ENCODE assay signal across 1 cellular context in the genomic region with DNA sequence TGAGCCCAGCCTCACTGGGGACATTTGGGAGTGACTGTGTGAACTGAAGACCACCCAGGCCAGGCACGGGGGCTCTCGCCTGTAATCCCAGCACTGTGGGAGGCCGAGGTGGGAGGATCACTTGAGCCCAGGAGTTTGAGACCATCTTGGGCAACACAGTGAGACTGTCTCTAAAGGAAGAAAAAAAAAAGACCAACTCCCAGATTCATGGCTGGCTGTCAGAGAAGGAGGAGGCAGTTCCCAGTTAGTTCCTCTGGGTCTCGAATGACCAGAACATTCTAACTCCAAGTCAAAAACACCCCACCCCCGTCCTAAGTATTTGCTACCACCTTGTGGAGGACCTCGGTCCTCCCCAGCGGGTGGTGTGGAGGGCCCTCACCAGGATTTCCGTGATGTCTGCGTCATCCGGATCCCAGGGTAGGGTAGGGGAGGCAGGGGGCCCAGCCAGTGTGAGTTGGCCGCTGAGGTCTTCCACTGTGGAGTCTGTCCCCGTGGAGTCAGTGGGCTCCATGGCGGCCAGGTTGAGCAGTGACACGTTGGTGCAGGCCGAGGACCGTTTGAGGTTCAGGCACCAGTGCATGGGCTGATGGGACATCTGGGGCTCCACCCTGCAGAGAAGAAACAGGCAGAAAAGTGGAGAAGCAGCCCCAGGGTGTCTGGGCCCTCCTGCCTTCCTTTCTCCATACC.
TF ChIP-seq lines count a peak whose summit lies in the region.

No MANE protein-coding gene starts in this region.

TF ChIP-seq in K562, 482 proteins besides CTCF, POLR2A, EP300 and RAD21 (continued from another document and continues in another):
- TF ChIP-seq FOXP1 (CRISPR knock-in tag; IDR thresholded peaks at IDR 0.05) = peak; percentile 62; the same call in 1 of the 2 replicates
- TF ChIP-seq ZEB2 (IDR thresholded peaks at IDR 0.05) = no peak
- no peak for TF ChIP-seq THRB (CRISPR knock-in tag; conservative IDR thresholded peaks at IDR 0.05)
- no peak for TF ChIP-seq SNRNP70 (optimal IDR thresholded peaks at IDR 0.05; ENCODE audit: low read depth, low read length)
- TF ChIP-seq SMARCA5 (IDR thresholded peaks at IDR 0.05) = no peak
- TF ChIP-seq CBFA2T2 (conservative IDR thresholded peaks at IDR 0.05) = no peak
- no peak for TF ChIP-seq MTA2 (IDR thresholded peaks at IDR 0.05; ENCODE audit: low read depth)
- TF ChIP-seq ETV1 (tag; conservative IDR thresholded peaks at IDR 0.05; ENCODE audit: low read depth) = peak; percentile 63; the same call in 1 of the 2 replicates
- no peak for TF ChIP-seq BDP1 (IDR thresholded peaks at IDR 0.05; ENCODE audit: insufficient read depth, insufficient read length)
- peak; percentile 26 to 40; a peak in 1 of 4 replicates for TF ChIP-seq FOXK2 (conservative IDR thresholded peaks at IDR 0.05 in 1 of 2, IDR thresholded peaks at IDR 0.05 in 1 of 2; ENCODE audit: low read depth in 2 of 2)
- TF ChIP-seq SMARCC2 (IDR thresholded peaks at IDR 0.05; ENCODE audit: low read depth) = no peak
- TF ChIP-seq, protein P1, sequence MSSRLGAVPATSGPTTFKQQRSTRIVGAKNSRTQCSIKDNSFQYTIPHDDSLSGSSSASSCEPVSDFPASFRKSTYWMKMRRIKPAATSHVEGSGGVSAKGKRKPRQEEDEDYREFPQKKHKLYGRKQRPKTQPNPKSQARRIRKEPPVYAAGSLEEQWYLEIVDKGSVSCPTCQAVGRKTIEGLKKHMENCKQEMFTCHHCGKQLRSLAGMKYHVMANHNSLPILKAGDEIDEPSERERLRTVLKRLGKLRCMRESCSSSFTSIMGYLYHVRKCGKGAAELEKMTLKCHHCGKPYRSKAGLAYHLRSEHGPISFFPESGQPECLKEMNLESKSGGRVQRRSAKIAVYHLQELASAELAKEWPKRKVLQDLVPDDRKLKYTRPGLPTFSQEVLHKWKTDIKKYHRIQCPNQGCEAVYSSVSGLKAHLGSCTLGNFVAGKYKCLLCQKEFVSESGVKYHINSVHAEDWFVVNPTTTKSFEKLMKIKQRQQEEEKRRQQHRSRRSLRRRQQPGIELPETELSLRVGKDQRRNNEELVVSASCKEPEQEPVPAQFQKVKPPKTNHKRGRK (tag; IDR thresholded peaks at IDR 0.05) = no peak
- no peak; the same call in 1 of the 2 replicates for TF ChIP-seq ETV5 (CRISPR knock-in tag; IDR thresholded peaks at IDR 0.05; ENCODE audit: low read depth)
- TF ChIP-seq ELF1 (tag; IDR thresholded peaks at IDR 0.05) = no peak
- no peak for TF ChIP-seq ZBTB2 (IDR thresholded peaks at IDR 0.05)
- no peak for TF ChIP-seq E2F3 (CRISPR knock-in tag; IDR thresholded peaks at IDR 0.05)
- no peak for TF ChIP-seq RBM34 (IDR thresholded peaks at IDR 0.05; ENCODE audit: borderline replicate concordance, insufficient read depth, low read length)
- TF ChIP-seq ESRRA (IDR thresholded peaks at IDR 0.05; ENCODE audit: borderline replicate concordance, low read depth) = no peak; the same call in 1 of the 2 replicates
- TF ChIP-seq DACH1 (IDR thresholded peaks at IDR 0.05; ENCODE audit: partially characterized antibody) = no peak
- TF ChIP-seq SMC3 (conservative IDR thresholded peaks at IDR 0.05; ENCODE audit: insufficient read depth, low read depth, low read length) = peak; percentile 55; the same call in 1 of the 2 replicates
- TF ChIP-seq MYC (IDR thresholded peaks at IDR 0.05; ENCODE audit: low read depth, low read length) = peak; percentile 66
- no peak for TF ChIP-seq MYC (CRISPR knock-in tag; IDR thresholded peaks at IDR 0.05; ENCODE audit: borderline replicate concordance, low read depth)
- no peak for TF ChIP-seq RBBP5 (IDR thresholded peaks at IDR 0.05; ENCODE audit: borderline replicate concordance, insufficient read depth, low read length, poor library complexity, severe bottlenecking)
- TF ChIP-seq ZNF316 (IDR thresholded peaks at IDR 0.05) = no peak
- TF ChIP-seq KHSRP (IDR thresholded peaks at IDR 0.05) = no peak
- TF ChIP-seq XRCC4 (IDR thresholded peaks at IDR 0.05; ENCODE audit: extremely low read depth, insufficient read depth, insufficient read length) = no peak
- TF ChIP-seq ZBTB12 (CRISPR knock-in tag; IDR thresholded peaks at IDR 0.05) = no peak
- TF ChIP-seq, protein P2, sequence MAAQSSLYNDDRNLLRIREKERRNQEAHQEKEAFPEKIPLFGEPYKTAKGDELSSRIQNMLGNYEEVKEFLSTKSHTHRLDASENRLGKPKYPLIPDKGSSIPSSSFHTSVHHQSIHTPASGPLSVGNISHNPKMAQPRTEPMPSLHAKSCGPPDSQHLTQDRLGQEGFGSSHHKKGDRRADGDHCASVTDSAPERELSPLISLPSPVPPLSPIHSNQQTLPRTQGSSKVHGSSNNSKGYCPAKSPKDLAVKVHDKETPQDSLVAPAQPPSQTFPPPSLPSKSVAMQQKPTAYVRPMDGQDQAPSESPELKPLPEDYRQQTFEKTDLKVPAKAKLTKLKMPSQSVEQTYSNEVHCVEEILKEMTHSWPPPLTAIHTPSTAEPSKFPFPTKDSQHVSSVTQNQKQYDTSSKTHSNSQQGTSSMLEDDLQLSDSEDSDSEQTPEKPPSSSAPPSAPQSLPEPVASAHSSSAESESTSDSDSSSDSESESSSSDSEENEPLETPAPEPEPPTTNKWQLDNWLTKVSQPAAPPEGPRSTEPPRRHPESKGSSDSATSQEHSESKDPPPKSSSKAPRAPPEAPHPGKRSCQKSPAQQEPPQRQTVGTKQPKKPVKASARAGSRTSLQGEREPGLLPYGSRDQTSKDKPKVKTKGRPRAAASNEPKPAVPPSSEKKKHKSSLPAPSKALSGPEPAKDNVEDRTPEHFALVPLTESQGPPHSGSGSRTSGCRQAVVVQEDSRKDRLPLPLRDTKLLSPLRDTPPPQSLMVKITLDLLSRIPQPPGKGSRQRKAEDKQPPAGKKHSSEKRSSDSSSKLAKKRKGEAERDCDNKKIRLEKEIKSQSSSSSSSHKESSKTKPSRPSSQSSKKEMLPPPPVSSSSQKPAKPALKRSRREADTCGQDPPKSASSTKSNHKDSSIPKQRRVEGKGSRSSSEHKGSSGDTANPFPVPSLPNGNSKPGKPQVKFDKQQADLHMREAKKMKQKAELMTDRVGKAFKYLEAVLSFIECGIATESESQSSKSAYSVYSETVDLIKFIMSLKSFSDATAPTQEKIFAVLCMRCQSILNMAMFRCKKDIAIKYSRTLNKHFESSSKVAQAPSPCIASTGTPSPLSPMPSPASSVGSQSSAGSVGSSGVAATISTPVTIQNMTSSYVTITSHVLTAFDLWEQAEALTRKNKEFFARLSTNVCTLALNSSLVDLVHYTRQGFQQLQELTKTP (IDR thresholded peaks at IDR 0.05; ENCODE audit: low read depth in 1 of 2, partially characterized antibody in 2 of 2) = peak in 1 of 2 experiments; percentile 62
- TF ChIP-seq, protein P3, sequence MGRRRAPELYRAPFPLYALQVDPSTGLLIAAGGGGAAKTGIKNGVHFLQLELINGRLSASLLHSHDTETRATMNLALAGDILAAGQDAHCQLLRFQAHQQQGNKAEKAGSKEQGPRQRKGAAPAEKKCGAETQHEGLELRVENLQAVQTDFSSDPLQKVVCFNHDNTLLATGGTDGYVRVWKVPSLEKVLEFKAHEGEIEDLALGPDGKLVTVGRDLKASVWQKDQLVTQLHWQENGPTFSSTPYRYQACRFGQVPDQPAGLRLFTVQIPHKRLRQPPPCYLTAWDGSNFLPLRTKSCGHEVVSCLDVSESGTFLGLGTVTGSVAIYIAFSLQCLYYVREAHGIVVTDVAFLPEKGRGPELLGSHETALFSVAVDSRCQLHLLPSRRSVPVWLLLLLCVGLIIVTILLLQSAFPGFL (CRISPR knock-in tag; IDR thresholded peaks at IDR 0.05) = no peak
- TF ChIP-seq KDM2B (CRISPR knock-in tag; IDR thresholded peaks at IDR 0.05) = no peak
- TF ChIP-seq ZC3H4 (CRISPR knock-in tag; IDR thresholded peaks at IDR 0.05; ENCODE audit: borderline replicate concordance) = no peak
- TF ChIP-seq GABPB2 (CRISPR knock-in tag; conservative IDR thresholded peaks at IDR 0.05) = no peak
- no peak for TF ChIP-seq FOXA1 (IDR thresholded peaks at IDR 0.05; ENCODE audit: borderline replicate concordance)
- TF ChIP-seq POLR3G (IDR thresholded peaks at IDR 0.05; ENCODE audit: extremely low read depth, insufficient read length, insufficient replicate concordance) = no peak
- TF ChIP-seq, protein P4, sequence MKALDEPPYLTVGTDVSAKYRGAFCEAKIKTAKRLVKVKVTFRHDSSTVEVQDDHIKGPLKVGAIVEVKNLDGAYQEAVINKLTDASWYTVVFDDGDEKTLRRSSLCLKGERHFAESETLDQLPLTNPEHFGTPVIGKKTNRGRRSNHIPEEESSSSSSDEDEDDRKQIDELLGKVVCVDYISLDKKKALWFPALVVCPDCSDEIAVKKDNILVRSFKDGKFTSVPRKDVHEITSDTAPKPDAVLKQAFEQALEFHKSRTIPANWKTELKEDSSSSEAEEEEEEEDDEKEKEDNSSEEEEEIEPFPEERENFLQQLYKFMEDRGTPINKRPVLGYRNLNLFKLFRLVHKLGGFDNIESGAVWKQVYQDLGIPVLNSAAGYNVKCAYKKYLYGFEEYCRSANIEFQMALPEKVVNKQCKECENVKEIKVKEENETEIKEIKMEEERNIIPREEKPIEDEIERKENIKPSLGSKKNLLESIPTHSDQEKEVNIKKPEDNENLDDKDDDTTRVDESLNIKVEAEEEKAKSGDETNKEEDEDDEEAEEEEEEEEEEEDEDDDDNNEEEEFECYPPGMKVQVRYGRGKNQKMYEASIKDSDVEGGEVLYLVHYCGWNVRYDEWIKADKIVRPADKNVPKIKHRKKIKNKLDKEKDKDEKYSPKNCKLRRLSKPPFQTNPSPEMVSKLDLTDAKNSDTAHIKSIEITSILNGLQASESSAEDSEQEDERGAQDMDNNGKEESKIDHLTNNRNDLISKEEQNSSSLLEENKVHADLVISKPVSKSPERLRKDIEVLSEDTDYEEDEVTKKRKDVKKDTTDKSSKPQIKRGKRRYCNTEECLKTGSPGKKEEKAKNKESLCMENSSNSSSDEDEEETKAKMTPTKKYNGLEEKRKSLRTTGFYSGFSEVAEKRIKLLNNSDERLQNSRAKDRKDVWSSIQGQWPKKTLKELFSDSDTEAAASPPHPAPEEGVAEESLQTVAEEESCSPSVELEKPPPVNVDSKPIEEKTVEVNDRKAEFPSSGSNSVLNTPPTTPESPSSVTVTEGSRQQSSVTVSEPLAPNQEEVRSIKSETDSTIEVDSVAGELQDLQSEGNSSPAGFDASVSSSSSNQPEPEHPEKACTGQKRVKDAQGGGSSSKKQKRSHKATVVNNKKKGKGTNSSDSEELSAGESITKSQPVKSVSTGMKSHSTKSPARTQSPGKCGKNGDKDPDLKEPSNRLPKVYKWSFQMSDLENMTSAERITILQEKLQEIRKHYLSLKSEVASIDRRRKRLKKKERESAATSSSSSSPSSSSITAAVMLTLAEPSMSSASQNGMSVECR (CRISPR knock-in tag; IDR thresholded peaks at IDR 0.05) = no peak; the same call in 1 of the 2 replicates
- no peak for TF ChIP-seq ZNF408 (CRISPR knock-in tag; IDR thresholded peaks at IDR 0.05; ENCODE audit: low read depth)
- no peak for TF ChIP-seq ZNF121 (CRISPR knock-in tag; conservative IDR thresholded peaks at IDR 0.05)
- no peak for TF ChIP-seq HOXB6 (CRISPR knock-in tag; IDR thresholded peaks at IDR 0.05; ENCODE audit: borderline replicate concordance)
- TF ChIP-seq, protein P5, sequence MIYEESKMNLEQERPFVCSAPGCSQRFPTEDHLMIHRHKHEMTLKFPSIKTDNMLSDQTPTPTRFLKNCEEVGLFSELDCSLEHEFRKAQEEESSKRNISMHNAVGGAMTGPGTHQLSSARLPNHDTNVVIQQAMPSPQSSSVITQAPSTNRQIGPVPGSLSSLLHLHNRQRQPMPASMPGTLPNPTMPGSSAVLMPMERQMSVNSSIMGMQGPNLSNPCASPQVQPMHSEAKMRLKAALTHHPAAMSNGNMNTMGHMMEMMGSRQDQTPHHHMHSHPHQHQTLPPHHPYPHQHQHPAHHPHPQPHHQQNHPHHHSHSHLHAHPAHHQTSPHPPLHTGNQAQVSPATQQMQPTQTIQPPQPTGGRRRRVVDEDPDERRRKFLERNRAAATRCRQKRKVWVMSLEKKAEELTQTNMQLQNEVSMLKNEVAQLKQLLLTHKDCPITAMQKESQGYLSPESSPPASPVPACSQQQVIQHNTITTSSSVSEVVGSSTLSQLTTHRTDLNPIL (CRISPR knock-in tag; IDR thresholded peaks at IDR 0.05) = no peak
- no peak for TF ChIP-seq CHD2 (IDR thresholded peaks at IDR 0.05; ENCODE audit: low read depth, low read length)
- no peak for TF ChIP-seq NCOA4 (IDR thresholded peaks at IDR 0.05; ENCODE audit: partially characterized antibody)
